8 cellular contexts compared by ENCODE assay signal in the genomic region with DNA sequence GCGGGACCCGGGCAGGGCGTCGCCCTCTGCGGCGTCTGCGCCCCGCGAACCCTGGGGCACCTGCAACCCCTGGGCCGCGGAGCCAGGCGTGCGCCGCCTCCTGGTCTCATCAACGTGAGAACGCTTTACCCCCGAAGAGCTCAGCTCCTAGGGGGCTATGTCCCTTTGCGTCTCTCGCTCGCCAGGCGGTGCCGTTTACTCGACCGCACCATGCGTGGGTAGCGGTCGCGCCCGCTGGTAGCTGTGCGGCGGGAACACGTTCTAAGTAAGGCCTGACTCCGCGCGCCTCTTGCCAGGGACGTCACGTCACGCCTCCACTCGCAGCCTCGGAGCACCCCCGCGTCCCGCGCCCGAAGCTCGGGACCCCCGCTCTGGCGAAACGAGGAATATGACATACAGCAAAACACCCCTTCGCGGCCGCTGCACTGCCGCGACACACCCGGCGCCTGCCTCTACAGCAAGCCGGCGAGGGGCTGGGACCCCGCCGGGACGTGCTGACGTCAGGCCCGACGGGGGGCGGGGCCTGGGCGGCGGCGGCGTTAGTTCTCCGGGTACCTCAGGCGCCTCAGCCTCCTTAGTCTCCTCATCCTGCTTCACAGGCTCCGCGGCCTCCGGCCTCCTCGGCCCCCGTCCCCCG. TPM values are rescaled to one million over a fixed set of nuclear protein-coding genes. Genes with fewer than 3 reads are reported as not detected.
DNase-seq lines count a peak whose midpoint lies in the region; ATAC-seq, FAIRE-seq and TF ChIP-seq lines count a peak whose summit lies in the region.

Gene RAB11FIP3 (plus strand): TSS at position 568 of the 637 bp plus-strand sequence. CDS start 358 bp downstream, outside the sequence.

- DNase-seq in GM12864 (ENCODE audit: low read depth) (peak; percentile 42), NCI-H1105 (lab: John Stamatoyannopoulos, UW) (peak; percentile 54), amniotic epithelial cell (ENCODE audit: low read depth) (peak; percentile 60), left ventricle myocardium inferior (peak; percentile 89), pulmonary artery endothelial cell (ENCODE audit: low read depth, low spot score) (peak; percentile 49), urothelium cell line (ENCODE audit: low spot score) (peak; percentile 92)

- TF ChIP-seq CTCF in GM12864 (IDR thresholded peaks at IDR 0.05; ENCODE audit: low read depth, low read length, missing control alignments) (peak; percentile 27), left ventricle myocardium inferior (IDR thresholded peaks at IDR 0.05; ENCODE audit: borderline replicate concordance) (peak; percentile 34)

- peak within 1 kb of the TSS; percentile 97 for H3K27ac ChIP-seq in left ventricle myocardium inferior (replicated peaks)

- H3K4me1 ChIP-seq in left ventricle myocardium inferior, result peaks cover 56% of the 10 kb centered on the region

- intact Hi-C loops in T-helper 1 cell treated with Interleukin-12 subunit alpha and Interleukin-12 subunit beta and Interleukin-4 antibody, amounts not matched to agents 30 ng/mL and 1 ng/mL, for 36 hours (cut with micrococcal nuclease), result loop anchor here (1.0 to 10.0 kb wide), 3 partner anchors 24 to 160 kb away; partner anchors contain the start of gene DECR2
- intact Hi-C loops in left ventricle myocardium inferior (cut with micrococcal nuclease), result no loop called here

- no peaks in the 10 kb centered on the region for H3K9me3 ChIP-seq in left ventricle myocardium inferior (replicated peaks)

- H3K36me3 ChIP-seq in left ventricle myocardium inferior, result peaks cover 4% of the 10 kb centered on the region

- H3K4me3 ChIP-seq in GM12864 (ENCODE audit: low read depth, low read length), result peak within 1 kb of the TSS; percentile 93
- H3K4me3 ChIP-seq in left ventricle myocardium inferior, result peak within 1 kb of the TSS; percentile 76

- no peaks in the 10 kb centered on the region for H3K27me3 ChIP-seq in left ventricle myocardium inferior (ENCODE audit: low read depth)

- no peak for FAIRE-seq in urothelium cell line (lab: Jason Lieb, UNC)

- peak; percentile 77 for ATAC-seq in HG02571 (IDR thresholded peaks at IDR 0.05; ENCODE audit: unreplicated experiment)

RNA-seq across cellular contexts. Expression of gene RAB11FIP3, which starts in this region (rescaled TPM):
- 35.2 and 38.5 TPM in 2 replicates for total RNA-seq in T-helper 1 cell treated with Interleukin-12 subunit alpha and Interleukin-12 subunit beta and Interleukin-4 antibody, amounts not matched to agents 30 ng/mL and 1 ng/mL, for 36 hours
- total RNA-seq in left ventricle myocardium inferior (27.4 TPM), pulmonary artery endothelial cell (27.7 and 33.3 TPM in 2 replicates)

Comparison
In these comparisons a context has a peak if more than half of its experiments do, and no peak if none do; other contexts are left out.
1. Peak in every context shown above with its lines: DNase-seq, ATAC-seq, H3K4me3 ChIP-seq and H3K27ac ChIP-seq.
2. DNase-seq: peak in every context shown above with its lines; median percentile 92 in urothelium cell line; 89 in left ventricle myocardium inferior; 60 in amniotic epithelial cell; 54 in NCI-H1105; 49 in pulmonary artery endothelial cell; 42 in GM12864.